Comparison of ENCODE assay signal across 1 cellular context in genomic region chr13:75458696-75459422, GRCh38.
TF ChIP-seq lines count a peak whose summit lies in the region.

No MANE protein-coding gene starts in this region.

TF ChIP-seq in HepG2, 621 proteins besides CTCF, POLR2A, EP300 and RAD21 (continued from another document and continues in another):
- TF ChIP-seq, protein P1, sequence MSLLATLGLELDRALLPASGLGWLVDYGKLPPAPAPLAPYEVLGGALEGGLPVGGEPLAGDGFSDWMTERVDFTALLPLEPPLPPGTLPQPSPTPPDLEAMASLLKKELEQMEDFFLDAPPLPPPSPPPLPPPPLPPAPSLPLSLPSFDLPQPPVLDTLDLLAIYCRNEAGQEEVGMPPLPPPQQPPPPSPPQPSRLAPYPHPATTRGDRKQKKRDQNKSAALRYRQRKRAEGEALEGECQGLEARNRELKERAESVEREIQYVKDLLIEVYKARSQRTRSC (CRISPR knock-in tag; IDR thresholded peaks at IDR 0.05; ENCODE audit: low read depth), result no peak
- TF ChIP-seq FOXC1 (CRISPR knock-in tag; IDR thresholded peaks at IDR 0.05; ENCODE audit: borderline replicate concordance), result no peak
- TF ChIP-seq ZNF484 (CRISPR knock-in tag; IDR thresholded peaks at IDR 0.05; ENCODE audit: borderline replicate concordance, low read depth), result no peak
- TF ChIP-seq NFE2L2 (IDR thresholded peaks at IDR 0.05; ENCODE audit: low read length), result no peak
- TF ChIP-seq SOX5 (CRISPR knock-in tag; IDR thresholded peaks at IDR 0.05; ENCODE audit: borderline replicate concordance), result peak; percentile 96
- no peak for TF ChIP-seq KDM4B (CRISPR knock-in tag; IDR thresholded peaks at IDR 0.05)
- no peak for TF ChIP-seq NRL (CRISPR knock-in tag; IDR thresholded peaks at IDR 0.05; ENCODE audit: borderline replicate concordance)
- no peak for TF ChIP-seq ZFP62 (CRISPR knock-in tag; IDR thresholded peaks at IDR 0.05)
- TF ChIP-seq, protein P2, sequence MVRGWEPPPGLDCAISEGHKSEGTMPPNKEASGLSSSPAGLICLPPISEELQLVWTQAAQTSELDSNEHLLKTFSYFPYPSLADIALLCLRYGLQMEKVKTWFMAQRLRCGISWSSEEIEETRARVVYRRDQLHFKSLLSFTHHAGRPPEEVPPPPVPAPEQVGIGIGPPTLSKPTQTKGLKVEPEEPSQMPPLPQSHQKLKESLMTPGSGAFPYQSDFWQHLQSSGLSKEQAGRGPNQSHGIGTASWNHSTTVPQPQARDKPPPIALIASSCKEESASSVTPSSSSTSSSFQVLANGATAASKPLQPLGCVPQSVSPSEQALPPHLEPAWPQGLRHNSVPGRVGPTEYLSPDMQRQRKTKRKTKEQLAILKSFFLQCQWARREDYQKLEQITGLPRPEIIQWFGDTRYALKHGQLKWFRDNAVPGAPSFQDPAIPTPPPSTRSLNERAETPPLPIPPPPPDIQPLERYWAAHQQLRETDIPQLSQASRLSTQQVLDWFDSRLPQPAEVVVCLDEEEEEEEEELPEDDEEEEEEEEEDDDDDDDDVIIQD (CRISPR knock-in tag; IDR thresholded peaks at IDR 0.05; ENCODE audit: low read depth), result peak; percentile 93
- TF ChIP-seq TBX2 (CRISPR knock-in tag; IDR thresholded peaks at IDR 0.05; ENCODE audit: borderline replicate concordance), result peak; percentile 97
- TF ChIP-seq ZNF83 (CRISPR knock-in tag; IDR thresholded peaks at IDR 0.05; ENCODE audit: borderline replicate concordance), result no peak
- no peak for TF ChIP-seq RORA (CRISPR knock-in tag; IDR thresholded peaks at IDR 0.05)
- TF ChIP-seq SP1 (IDR thresholded peaks at IDR 0.05), result no peak
- TF ChIP-seq SP1 (CRISPR knock-in tag; IDR thresholded peaks at IDR 0.05), result no peak; the same call in 1 of the 2 replicates
- TF ChIP-seq XRCC5 (optimal IDR thresholded peaks at IDR 0.05; ENCODE audit: low read length), result peak; percentile 46
- no peak for TF ChIP-seq GTF3A (CRISPR knock-in tag; conservative IDR thresholded peaks at IDR 0.05)
- no peak for TF ChIP-seq ZNF251 (CRISPR knock-in tag; IDR thresholded peaks at IDR 0.05)
- no peak for TF ChIP-seq MLLT10 (CRISPR knock-in tag; IDR thresholded peaks at IDR 0.05)
- TF ChIP-seq, protein P3, sequence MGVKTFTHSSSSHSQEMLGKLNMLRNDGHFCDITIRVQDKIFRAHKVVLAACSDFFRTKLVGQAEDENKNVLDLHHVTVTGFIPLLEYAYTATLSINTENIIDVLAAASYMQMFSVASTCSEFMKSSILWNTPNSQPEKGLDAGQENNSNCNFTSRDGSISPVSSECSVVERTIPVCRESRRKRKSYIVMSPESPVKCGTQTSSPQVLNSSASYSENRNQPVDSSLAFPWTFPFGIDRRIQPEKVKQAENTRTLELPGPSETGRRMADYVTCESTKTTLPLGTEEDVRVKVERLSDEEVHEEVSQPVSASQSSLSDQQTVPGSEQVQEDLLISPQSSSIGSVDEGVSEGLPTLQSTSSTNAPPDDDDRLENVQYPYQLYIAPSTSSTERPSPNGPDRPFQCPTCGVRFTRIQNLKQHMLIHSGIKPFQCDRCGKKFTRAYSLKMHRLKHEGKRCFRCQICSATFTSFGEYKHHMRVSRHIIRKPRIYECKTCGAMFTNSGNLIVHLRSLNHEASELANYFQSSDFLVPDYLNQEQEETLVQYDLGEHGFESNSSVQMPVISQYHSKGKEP (CRISPR knock-in tag; IDR thresholded peaks at IDR 0.05), result no peak
- TF ChIP-seq PAF1 (CRISPR knock-in tag; IDR thresholded peaks at IDR 0.05), result peak; percentile 86; the same call in 1 of the 2 replicates
- TF ChIP-seq HBP1 (CRISPR knock-in tag; IDR thresholded peaks at IDR 0.05; ENCODE audit: low read depth), result no peak
- peak; percentile 99 for TF ChIP-seq PPARG (CRISPR knock-in tag; conservative IDR thresholded peaks at IDR 0.05)
- peak; percentile 19; the same call in 1 of the 2 replicates for TF ChIP-seq STAG1 (CRISPR knock-in tag; IDR thresholded peaks at IDR 0.05)
- peak; percentile 94 for TF ChIP-seq POGZ (CRISPR knock-in tag; IDR thresholded peaks at IDR 0.05)
- no peak for TF ChIP-seq SAFB2 (CRISPR knock-in tag; IDR thresholded peaks at IDR 0.05; ENCODE audit: borderline replicate concordance, low read depth)
- TF ChIP-seq NFIC (IDR thresholded peaks at IDR 0.05; ENCODE audit: low read length), result peak; percentile 86; the same call in 1 of the 2 replicates
- TF ChIP-seq SIX4 (CRISPR knock-in tag; IDR thresholded peaks at IDR 0.05), result peak; percentile 77
- TF ChIP-seq JUND (CRISPR knock-in tag; IDR thresholded peaks at IDR 0.05), result peak; percentile 29; the same call in 1 of the 2 replicates
- no peak for TF ChIP-seq DNMT1 (CRISPR knock-in tag; IDR thresholded peaks at IDR 0.05)
- TF ChIP-seq, protein P4, sequence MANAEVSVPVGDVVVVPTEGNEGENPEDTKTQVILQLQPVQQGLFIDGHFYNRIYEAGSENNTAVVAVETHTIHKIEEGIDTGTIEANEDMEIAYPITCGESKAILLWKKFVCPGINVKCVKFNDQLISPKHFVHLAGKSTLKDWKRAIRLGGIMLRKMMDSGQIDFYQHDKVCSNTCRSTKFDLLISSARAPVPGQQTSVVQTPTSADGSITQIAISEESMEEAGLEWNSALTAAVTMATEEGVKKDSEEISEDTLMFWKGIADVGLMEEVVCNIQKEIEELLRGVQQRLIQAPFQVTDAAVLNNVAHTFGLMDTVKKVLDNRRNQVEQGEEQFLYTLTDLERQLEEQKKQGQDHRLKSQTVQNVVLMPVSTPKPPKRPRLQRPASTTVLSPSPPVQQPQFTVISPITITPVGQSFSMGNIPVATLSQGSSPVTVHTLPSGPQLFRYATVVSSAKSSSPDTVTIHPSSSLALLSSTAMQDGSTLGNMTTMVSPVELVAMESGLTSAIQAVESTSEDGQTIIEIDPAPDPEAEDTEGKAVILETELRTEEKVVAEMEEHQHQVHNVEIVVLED (CRISPR knock-in tag; IDR thresholded peaks at IDR 0.05; ENCODE audit: borderline replicate concordance), result no peak
- TF ChIP-seq ZNF225 (CRISPR knock-in tag; IDR thresholded peaks at IDR 0.05), result no peak
- TF ChIP-seq E2F5 (CRISPR knock-in tag; conservative IDR thresholded peaks at IDR 0.05), result no peak
- peak; percentile 30; the same call in 1 of the 2 replicates for TF ChIP-seq YEATS4 (CRISPR knock-in tag; IDR thresholded peaks at IDR 0.05; ENCODE audit: borderline replicate concordance)
- no peak for TF ChIP-seq TEAD2 (CRISPR knock-in tag; IDR thresholded peaks at IDR 0.05)
- peak; percentile 92 for TF ChIP-seq ZNF878 (CRISPR knock-in tag; IDR thresholded peaks at IDR 0.05)
- TF ChIP-seq HMGXB4 (CRISPR knock-in tag; IDR thresholded peaks at IDR 0.05; ENCODE audit: borderline replicate concordance in 1 of 2, low read depth in 1 of 2), result peak; percentile 53 to 63; a peak in 2 of 4 replicates
- no peak for TF ChIP-seq FOXM1 (CRISPR knock-in tag; IDR thresholded peaks at IDR 0.05)
- TF ChIP-seq, protein P5, sequence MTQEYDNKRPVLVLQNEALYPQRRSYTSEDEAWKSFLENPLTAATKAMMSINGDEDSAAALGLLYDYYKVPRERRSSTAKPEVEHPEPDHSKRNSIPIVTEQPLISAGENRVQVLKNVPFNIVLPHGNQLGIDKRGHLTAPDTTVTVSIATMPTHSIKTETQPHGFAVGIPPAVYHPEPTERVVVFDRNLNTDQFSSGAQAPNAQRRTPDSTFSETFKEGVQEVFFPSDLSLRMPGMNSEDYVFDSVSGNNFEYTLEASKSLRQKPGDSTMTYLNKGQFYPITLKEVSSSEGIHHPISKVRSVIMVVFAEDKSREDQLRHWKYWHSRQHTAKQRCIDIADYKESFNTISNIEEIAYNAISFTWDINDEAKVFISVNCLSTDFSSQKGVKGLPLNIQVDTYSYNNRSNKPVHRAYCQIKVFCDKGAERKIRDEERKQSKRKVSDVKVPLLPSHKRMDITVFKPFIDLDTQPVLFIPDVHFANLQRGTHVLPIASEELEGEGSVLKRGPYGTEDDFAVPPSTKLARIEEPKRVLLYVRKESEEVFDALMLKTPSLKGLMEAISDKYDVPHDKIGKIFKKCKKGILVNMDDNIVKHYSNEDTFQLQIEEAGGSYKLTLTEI (CRISPR knock-in tag; conservative IDR thresholded peaks at IDR 0.05), result no peak
- TF ChIP-seq KLF6 (CRISPR knock-in tag; IDR thresholded peaks at IDR 0.05), result no peak; the same call in 1 of the 2 replicates
- no peak for TF ChIP-seq PAX8 (CRISPR knock-in tag; IDR thresholded peaks at IDR 0.05; ENCODE audit: borderline replicate concordance)
- TF ChIP-seq ZNF468 (CRISPR knock-in tag; IDR thresholded peaks at IDR 0.05), result no peak
- TF ChIP-seq ZSCAN29 (CRISPR knock-in tag; conservative IDR thresholded peaks at IDR 0.05), result peak; percentile 46; the same call in 1 of the 2 replicates
- no peak for TF ChIP-seq ZNF775 (CRISPR knock-in tag; IDR thresholded peaks at IDR 0.05; ENCODE audit: borderline replicate concordance)
- peak; percentile 77 for TF ChIP-seq ERF (CRISPR knock-in tag; IDR thresholded peaks at IDR 0.05)
- TF ChIP-seq ZBTB21 (CRISPR knock-in tag; IDR thresholded peaks at IDR 0.05), result no peak
- no peak for TF ChIP-seq ZNF101 (CRISPR knock-in tag; IDR thresholded peaks at IDR 0.05; ENCODE audit: borderline replicate concordance, low read depth)
- no peak for TF ChIP-seq ZSCAN25 (CRISPR knock-in tag; IDR thresholded peaks at IDR 0.05)
- TF ChIP-seq ARNT2 (CRISPR knock-in tag; IDR thresholded peaks at IDR 0.05; ENCODE audit: low read depth), result peak; percentile 26; the same call in 1 of the 2 replicates
- no peak; the same call in 1 of the 2 replicates for TF ChIP-seq ZZZ3 (CRISPR knock-in tag; IDR thresholded peaks at IDR 0.05; ENCODE audit: borderline replicate concordance)
- TF ChIP-seq CBX2 (IDR thresholded peaks at IDR 0.05; ENCODE audit: low read depth, low read length), result no peak
- TF ChIP-seq CBX2 (CRISPR knock-in tag; IDR thresholded peaks at IDR 0.05; ENCODE audit: low read depth), result no peak
- TF ChIP-seq NCOR1 (IDR thresholded peaks at IDR 0.05; ENCODE audit: borderline replicate concordance, low read length), result peak; percentile 67; the same call in 1 of the 2 replicates
- peak; percentile 95 for TF ChIP-seq IKZF5 (CRISPR knock-in tag; IDR thresholded peaks at IDR 0.05)
- TF ChIP-seq EEA1 (CRISPR knock-in tag; IDR thresholded peaks at IDR 0.05; ENCODE audit: borderline replicate concordance), result no peak
- TF ChIP-seq, protein P6, sequence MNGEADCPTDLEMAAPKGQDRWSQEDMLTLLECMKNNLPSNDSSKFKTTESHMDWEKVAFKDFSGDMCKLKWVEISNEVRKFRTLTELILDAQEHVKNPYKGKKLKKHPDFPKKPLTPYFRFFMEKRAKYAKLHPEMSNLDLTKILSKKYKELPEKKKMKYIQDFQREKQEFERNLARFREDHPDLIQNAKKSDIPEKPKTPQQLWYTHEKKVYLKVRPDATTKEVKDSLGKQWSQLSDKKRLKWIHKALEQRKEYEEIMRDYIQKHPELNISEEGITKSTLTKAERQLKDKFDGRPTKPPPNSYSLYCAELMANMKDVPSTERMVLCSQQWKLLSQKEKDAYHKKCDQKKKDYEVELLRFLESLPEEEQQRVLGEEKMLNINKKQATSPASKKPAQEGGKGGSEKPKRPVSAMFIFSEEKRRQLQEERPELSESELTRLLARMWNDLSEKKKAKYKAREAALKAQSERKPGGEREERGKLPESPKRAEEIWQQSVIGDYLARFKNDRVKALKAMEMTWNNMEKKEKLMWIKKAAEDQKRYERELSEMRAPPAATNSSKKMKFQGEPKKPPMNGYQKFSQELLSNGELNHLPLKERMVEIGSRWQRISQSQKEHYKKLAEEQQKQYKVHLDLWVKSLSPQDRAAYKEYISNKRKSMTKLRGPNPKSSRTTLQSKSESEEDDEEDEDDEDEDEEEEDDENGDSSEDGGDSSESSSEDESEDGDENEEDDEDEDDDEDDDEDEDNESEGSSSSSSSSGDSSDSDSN (CRISPR knock-in tag; IDR thresholded peaks at IDR 0.05), result peak; percentile 54
- TF ChIP-seq ZNF629 (CRISPR knock-in tag; conservative IDR thresholded peaks at IDR 0.05), result peak; percentile 56; the same call in 1 of the 2 replicates
